Comparison of ENCODE assay signal across 15 cellular contexts in the genomic region with DNA sequence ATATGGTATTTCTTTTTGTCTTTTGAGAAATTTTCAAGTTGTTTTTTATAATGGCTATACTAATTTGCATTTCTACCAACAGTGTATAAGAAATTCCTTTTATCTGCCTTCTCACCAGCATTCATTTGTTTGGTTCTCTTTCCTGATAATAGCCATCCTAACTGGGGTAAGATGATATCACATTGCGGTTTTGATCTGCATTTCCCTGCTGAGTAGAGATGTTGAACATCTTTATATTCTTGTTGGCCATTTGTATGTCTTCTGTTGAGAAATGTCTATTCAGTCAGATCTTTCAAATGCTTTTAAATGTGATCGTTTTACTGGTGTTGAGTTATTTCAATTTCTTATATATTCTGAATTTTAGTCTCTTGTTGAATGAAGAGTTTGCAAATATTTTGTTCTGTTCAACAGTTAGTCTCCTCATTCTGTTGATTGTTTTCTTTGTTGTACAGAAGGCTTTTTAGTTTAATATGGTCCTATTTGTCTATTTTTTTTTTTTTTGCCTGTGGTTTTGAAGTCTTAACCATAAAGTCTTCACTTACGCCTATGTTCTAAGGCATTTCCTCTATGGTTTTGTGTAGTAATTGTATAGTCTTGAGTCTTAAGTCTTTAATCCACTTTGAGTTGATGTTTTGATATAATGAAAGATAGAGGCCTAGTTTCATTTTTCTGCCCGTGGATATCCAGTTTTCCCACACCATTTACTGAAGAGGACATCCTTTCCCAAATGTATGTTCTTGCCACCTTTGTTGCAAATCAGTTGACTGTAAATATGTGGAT.
DNase-seq lines count a peak whose midpoint lies in the region; ATAC-seq and TF ChIP-seq lines count a peak whose summit lies in the region.
"Had no signal": no experiment of that assay in that cellular context is flagged by ENCODE, and none has a peak within 500 bp of the region (broad histone marks: within the 10 kb centered on the region; RNA-seq: fewer than 3 reads in every experiment).

No MANE protein-coding gene starts in this region.

- no peak for ATAC-seq in SK-N-SH treated with all-trans-retinoic acid at 6 μM for 48 hours
- ATAC-seq in HG03378 (IDR thresholded peaks at IDR 0.05; ENCODE audit: unreplicated experiment): no peak

- no peak overlapping the region for H2AK5ac ChIP-seq in mesendoderm (ENCODE audit: low read length)

- H3F3A ChIP-seq in SK-N-SH (replicated peaks; ENCODE audit: insufficient read depth): peaks cover 14% of the 10 kb centered on the region

- H2BK5ac ChIP-seq in mesendoderm (ENCODE audit: low read length): no peak overlapping the region

- H3K27me3 ChIP-seq in SK-N-SH (ENCODE audit: insufficient read depth) (no peaks in the 10 kb centered on the region), mesendoderm (ENCODE audit: insufficient read depth, low read length, poor library complexity) (no peaks in the 10 kb centered on the region)
- H3K27me3 ChIP-seq: BLaER1 treated with 17β-estradiol and CSF1 and Interleukin-3, amounts not matched to agents 10 nM and 100 nM had no signal

- H3K9me2 ChIP-seq in SK-N-SH: no peaks in the 10 kb centered on the region

- H3K4me2 ChIP-seq in SK-N-SH (peak overlapping the region; percentile 10; the same call in 1 of the 2 replicates), mesendoderm (ENCODE audit: low read length) (no peak overlapping the region)
- H3K4me2 ChIP-seq: BLaER1 treated with 17β-estradiol and CSF1 and Interleukin-3, amounts not matched to agents 10 nM and 100 nM had no signal

- no peak for DNase-seq in SK-N-SH
- peak; percentile 1 for DNase-seq in RPMI7951 (ENCODE audit: low read depth)
- DNase-seq in iris pigment epithelial cell (ENCODE audit: low read depth): peak; percentile 81
- no peak for DNase-seq in mesendoderm
- DNase-seq in RWPE1 (ENCODE audit: low spot score): no peak
- DNase-seq in NCI-H2171 (lab: John Stamatoyannopoulos, UW): no peak
- DNase-seq: ACHN; CD4-positive, CD25-positive, alpha-beta regulatory T cell; DMS79; EL had no signal

- TF ChIP-seq CTCF in SK-N-SH (IDR thresholded peaks at IDR 0.05) (no peak), RWPE1 (conservative IDR thresholded peaks at IDR 0.05; ENCODE audit: low read depth) (no peak)

- peak overlapping the region; percentile 45; the same call in 1 of the 2 replicates for H2AFZ ChIP-seq in SK-N-SH (ENCODE audit: low read depth)

- H4K8ac ChIP-seq in mesendoderm (ENCODE audit: low read depth, low read length): no peak overlapping the region

- H3K36me3 ChIP-seq in SK-N-SH (replicated peaks in 1 of 2; ENCODE audit: control insufficient read depth in 1 of 2, insufficient read depth in 2 of 2, low read length in 1 of 2): no peaks in the 10 kb centered on the region
- no peaks in the 10 kb centered on the region for H3K36me3 ChIP-seq in mesendoderm (ENCODE audit: control insufficient read depth, insufficient read depth, low read length)
- H3K36me3 ChIP-seq: BLaER1 treated with 17β-estradiol and CSF1 and Interleukin-3, amounts not matched to agents 10 nM and 100 nM; HAP-1 had no signal

- no peak overlapping the region for H3K23ac ChIP-seq in mesendoderm (ENCODE audit: low read length)

- H4K20me1 ChIP-seq in SK-N-SH (ENCODE audit: insufficient read depth): no peaks in the 10 kb centered on the region
- H4K20me1 ChIP-seq: BLaER1 treated with 17β-estradiol and CSF1 and Interleukin-3, amounts not matched to agents 10 nM and 100 nM had no signal

- H3K79me2 ChIP-seq in SK-N-SH (ENCODE audit: insufficient read depth): no peaks in the 10 kb centered on the region
- H3K79me2 ChIP-seq in mesendoderm (ENCODE audit: control insufficient read depth, insufficient read depth, low read length): no peaks in the 10 kb centered on the region

- H3K56ac ChIP-seq in mesendoderm (ENCODE audit: low read length): no peak overlapping the region

- H3K4me1 ChIP-seq in SK-N-SH (ENCODE audit: control insufficient read depth in 1 of 2, insufficient read depth in 2 of 2, low read depth in 1 of 2, low read length in 1 of 2) (no peaks in the 10 kb centered on the region), mesendoderm (ENCODE audit: control insufficient read depth, low read depth, low read length) (no peaks in the 10 kb centered on the region)
- H3K4me1 ChIP-seq: BLaER1 treated with 17β-estradiol and CSF1 and Interleukin-3, amounts not matched to agents 10 nM and 100 nM; HAP-1 had no signal

- no peaks in the 10 kb centered on the region for H3K79me1 ChIP-seq in mesendoderm (ENCODE audit: low read length)

- H3K27ac ChIP-seq in SK-N-SH (ENCODE audit: low read depth in 2 of 2, low read length in 1 of 2) (peak overlapping the region in 1 of 2 experiments; percentile 14; a peak in 1 of 4 replicates), mesendoderm (ENCODE audit: low read depth, low read length) (no peak overlapping the region), RWPE1 (no peak overlapping the region)
- H3K27ac ChIP-seq: 22Rv1; BLaER1 treated with 17β-estradiol and CSF1 and Interleukin-3, amounts not matched to agents 10 nM and 100 nM had no signal

- no peak overlapping the region for H3K18ac ChIP-seq in mesendoderm (ENCODE audit: low read length)

- no peak overlapping the region for H4K5ac ChIP-seq in mesendoderm (ENCODE audit: low read length)

- H3K9me3 ChIP-seq in SK-N-SH: no peaks in the 10 kb centered on the region
- H3K9me3 ChIP-seq: BLaER1 treated with 17β-estradiol and CSF1 and Interleukin-3, amounts not matched to agents 10 nM and 100 nM; HAP-1 had no signal

- H3K9ac ChIP-seq in SK-N-SH (no peak overlapping the region), mesendoderm (ENCODE audit: low read length) (no peak overlapping the region)
- H3K9ac ChIP-seq: BLaER1 treated with 17β-estradiol and CSF1 and Interleukin-3, amounts not matched to agents 10 nM and 100 nM had no signal

- H2BK120ac ChIP-seq in mesendoderm (ENCODE audit: low read depth, low read length): no peak overlapping the region

- no peak overlapping the region for H3K4me3 ChIP-seq in SK-N-SH (ENCODE audit: low read depth in 2 of 2, low read length in 1 of 2)
- no peak overlapping the region for H3K4me3 ChIP-seq in mesendoderm (ENCODE audit: low read length)
- H3K4me3 ChIP-seq: BLaER1 treated with 17β-estradiol and CSF1 and Interleukin-3, amounts not matched to agents 10 nM and 100 nM; HAP-1 had no signal

- POLR2A ChIA-PET in SK-N-SH (lab: Yijun Ruan, JAX): no interaction called here
- POLR2A ChIA-PET in RWPE1 (lab: Yijun Ruan, JAX; ENCODE audit: low non-redundant PET): no interaction called here

- CTCF ChIA-PET in SK-N-SH (lab: Yijun Ruan, JAX): no interaction called here
- CTCF ChIA-PET in RWPE1 (lab: Yijun Ruan, JAX): interaction anchor here (0.6 kb wide), 2 partner anchors 707 to 748 kb away, joined by 3 to 4 read pairs; no protein-coding TSS in a partner anchor

- no peak for TF ChIP-seq EP300 in SK-N-SH (IDR thresholded peaks at IDR 0.05; ENCODE audit: borderline replicate concordance in 1 of 2, low read depth in 1 of 2, low read length in 1 of 2)

- WGBS in SK-N-SH (ENCODE audit: low lambda C conversion rate): 25% methylated on average over 4 of the region's 4 CpGs
- no CpG with 5 or more reads among the region's 4 CpGs for WGBS in mesendoderm (ENCODE audit: extremely low coverage, insufficient coverage, low lambda C conversion rate)

- no peak for TF ChIP-seq RAD21 in SK-N-SH (IDR thresholded peaks at IDR 0.05; ENCODE audit: low read length)

- no peak overlapping the region for H2BK15ac ChIP-seq in mesendoderm (replicated peaks; ENCODE audit: low read depth)

- no peak overlapping the region for H3K4ac ChIP-seq in mesendoderm (ENCODE audit: low read depth, low read length)

TF ChIP-seq in SK-N-SH, 30 proteins besides CTCF, POLR2A, EP300 and RAD21 (continues in another document):
- TF ChIP-seq ELF1 (IDR thresholded peaks at IDR 0.05) (no peak), RFX5 (IDR thresholded peaks at IDR 0.05; ENCODE audit: low read length) (no peak), USF2 (IDR thresholded peaks at IDR 0.05; ENCODE audit: borderline replicate concordance, low read depth, low read length) (no peak), FOXJ3 (CRISPR knock-in tag; IDR thresholded peaks at IDR 0.05) (no peak), RCOR1 (IDR thresholded peaks at IDR 0.05; ENCODE audit: low read length) (no peak), FOSL2 (IDR thresholded peaks at IDR 0.05; ENCODE audit: borderline replicate concordance, low read depth) (no peak), TCF12 (IDR thresholded peaks at IDR 0.05) (no peak)

TF ChIP-seq in SK-N-SH treated with all-trans-retinoic acid at 6 μM for 48 hours, 23 proteins besides CTCF, POLR2A, EP300 and RAD21:
- TF ChIP-seq SNAI2 (CRISPR knock-in tag; IDR thresholded peaks at IDR 0.05): no peak
- TF ChIP-seq CREB5 (CRISPR knock-in tag; IDR thresholded peaks at IDR 0.05; ENCODE audit: low read depth): no peak
- no peak for TF ChIP-seq ISL1 (CRISPR knock-in tag; IDR thresholded peaks at IDR 0.05)
- no peak for TF ChIP-seq TCF4 (CRISPR knock-in tag; IDR thresholded peaks at IDR 0.05; ENCODE audit: borderline replicate concordance)
- TF ChIP-seq CSRNP3 (CRISPR knock-in tag; IDR thresholded peaks at IDR 0.05): no peak
- no peak for TF ChIP-seq ZFP3 (CRISPR knock-in tag; IDR thresholded peaks at IDR 0.05)
- TF ChIP-seq PPARA (CRISPR knock-in tag; IDR thresholded peaks at IDR 0.05; ENCODE audit: borderline replicate concordance): no peak
- no peak for TF ChIP-seq ZFP30 (CRISPR knock-in tag; IDR thresholded peaks at IDR 0.05)

Comparison
In these comparisons a context has a peak if more than half of its experiments do, and no peak if none do; other contexts are left out.
1. DNase-seq: peak in RPMI7951 (single experiment) and iris pigment epithelial cell (single experiment); none in SK-N-SH (single experiment), mesendoderm (single experiment), RWPE1 (single experiment) and NCI-H2171 (single experiment).